8 cellular contexts compared by ENCODE assay signal in the genomic region with DNA sequence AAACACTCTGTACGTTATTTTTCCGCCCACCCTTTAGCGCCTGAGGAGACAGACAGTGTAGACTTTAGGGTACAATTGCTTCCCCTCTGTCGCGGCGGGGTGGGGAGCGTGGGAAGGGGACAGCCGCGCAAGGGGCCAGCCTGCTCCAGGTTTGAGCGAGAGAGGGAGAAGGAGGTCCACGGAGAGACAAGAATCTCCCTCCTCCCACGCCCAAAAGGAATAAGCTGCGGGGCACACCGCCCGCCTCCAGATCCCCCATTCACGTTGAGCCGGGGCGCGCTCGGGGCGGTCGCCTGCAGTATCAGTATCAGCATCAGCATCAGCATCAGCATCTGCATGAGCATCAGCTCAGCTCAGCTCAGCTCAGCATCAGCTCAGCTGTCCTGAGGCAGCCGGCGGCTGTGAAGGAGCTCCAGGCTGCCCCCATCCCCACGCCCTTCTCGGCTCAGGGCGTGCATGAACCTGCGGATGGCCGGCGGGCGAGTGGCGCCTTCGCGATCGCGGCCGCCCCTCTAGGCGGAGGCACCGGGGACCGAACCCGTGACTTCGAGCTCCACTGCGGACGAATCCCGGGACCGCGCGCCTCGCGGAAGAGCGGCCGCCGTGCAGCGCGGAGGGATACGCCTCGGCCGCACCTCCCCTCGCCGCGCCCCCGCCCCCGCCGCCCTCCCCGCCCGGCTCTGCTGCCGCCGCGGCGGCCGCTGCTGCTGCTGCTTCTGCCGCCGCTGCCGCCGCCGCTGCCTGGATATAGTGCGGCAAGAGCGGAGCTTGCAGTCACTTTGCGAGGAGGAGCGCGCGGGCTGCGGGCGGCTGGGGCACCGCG. TPM values are rescaled to one million over a fixed set of nuclear protein-coding genes. Genes with fewer than 3 reads are reported as not detected.
DNase-seq lines count a peak whose midpoint lies in the region; ATAC-seq, FAIRE-seq and TF ChIP-seq lines count a peak whose summit lies in the region.

Gene NCAM2 (plus strand): TSS at position 777 of the 823 bp plus-strand sequence.

- intact Hi-C loops in K562 (cut with micrococcal nuclease) = loop anchor here (2.0 to 5.0 kb wide), 2 partner anchors 924 to 1795 kb away; no protein-coding TSS in a partner anchor

- H3K27me3 ChIP-seq in K562 (ENCODE audit: control insufficient read depth in 2 of 2, insufficient read depth in 2 of 2, low read length in 2 of 2) (peaks cover 0 to 7% of the 10 kb centered on the region in 2 experiments; a peak in 1 of 5 replicates), iPS DF 6.9 (ENCODE audit: control insufficient read depth, insufficient read depth, low read length) (peaks cover 7% of the 10 kb centered on the region; the same call in 1 of the 2 replicates)

- H3K27me3 Mint-ChIP-seq in IgD-negative memory B cell = peaks cover 15% of the 10 kb centered on the region

- POLR2A ChIA-PET in K562 (lab: Yijun Ruan, JAX) = no interaction called here

- ATAC-seq in K562 (peak; percentile 91), GM18517 (IDR thresholded peaks at IDR 0.05; ENCODE audit: unreplicated experiment) (no peak), GM21526 (IDR thresholded peaks at IDR 0.05; ENCODE audit: low FRiP score, unreplicated experiment) (no peak)

- peaks cover 1 to 9% (median 7%) of the 10 kb centered on the region in 3 donors for H3K4me1 Mint-ChIP-seq in IgD-negative memory B cell

- no TSS peak for BruUV-seq in K562 (replicated peaks; lab: Mats Ljungman, UMichigan)

- H3K4me1 ChIP-seq in K562 (replicated peaks in 1 of 2; ENCODE audit: control insufficient read depth in 2 of 2, insufficient read depth in 2 of 2, low read length in 2 of 2) = peaks cover 0 to 16% of the 10 kb centered on the region in 2 experiments; a peak in 3 of 5 replicates
- no peaks in the 10 kb centered on the region; the same call in 1 of the 2 replicates for H3K4me1 ChIP-seq in iPS DF 6.9 (ENCODE audit: control insufficient read depth, insufficient read depth, low read length)

- FAIRE-seq in K562 (lab: Jason Lieb, UNC) = no peak

- no peaks in the 10 kb centered on the region for H3K36me3 Mint-ChIP-seq in IgD-negative memory B cell

- no peaks in the 10 kb centered on the region for H3K9me3 ChIP-seq in K562 (replicated peaks; ENCODE audit: control insufficient read depth, insufficient read depth, low read depth, low read length)
- no peaks in the 10 kb centered on the region for H3K9me3 ChIP-seq in iPS DF 6.9 (ENCODE audit: control insufficient read depth, insufficient read depth, low read length)

- DNase-seq in GM13976 (ENCODE audit: low spot score) (peak; percentile 50), T1000 (lab: John Stamatoyannopoulos, UW) (peak; percentile 20), K562 (ENCODE audit: extremely low read depth in 1 of 4, low spot score in 3 of 4) (peak; percentile 70 to 76 (median 74)), iPS DF 6.9 (ENCODE audit: low read depth, low spot score) (no peak), skeletal muscle cell (ENCODE audit: low read depth) (peak; percentile 65)

- H3K9ac ChIP-seq in K562 (ENCODE audit: insufficient read depth in 1 of 2, low read depth in 2 of 2, low read length in 2 of 2) = peak within 1 kb of the TSS; percentile 41 to 84; a peak in 3 of 4 replicates

- peak within 1 kb of the TSS; percentile 31 to 88 (median 82) for H3K4me3 Mint-ChIP-seq in IgD-negative memory B cell

- TF ChIP-seq POLR2A in K562 (conservative IDR thresholded peaks at IDR 0.05) = no peak

- TF ChIP-seq RAD21 in K562 (CRISPR knock-in tag; conservative IDR thresholded peaks at IDR 0.05 in 1 of 2, IDR thresholded peaks at IDR 0.05 in 1 of 2) = no peak

- CTCF ChIA-PET in K562 (lab: Yijun Ruan, JAX; ENCODE audit: low intra/inter-chr PET ratio) = interaction anchor here (0.7 kb wide), 2 partner anchors 312 to 693 kb away, joined by 3 to 4 read pairs; no protein-coding TSS in a partner anchor

- TF ChIP-seq CTCF in GM13976 (IDR thresholded peaks at IDR 0.05; ENCODE audit: borderline replicate concordance, control extremely low read depth, extremely low read depth, insufficient read depth, missing control alignments) (no peak), K562 (IDR thresholded peaks at IDR 0.05 in 2 of 3, conservative IDR thresholded peaks at IDR 0.05 in 1 of 3; ENCODE audit: insufficient read depth in 2 of 3, low read depth in 1 of 3, low read length in 3 of 3) (no peak)

- in situ Hi-C loops in GM13976 (cut with MboI; ENCODE audit: low sequenced_read_pairs, unreplicated experiment) = no loop called here
- in situ Hi-C loops in K562 (cut with MboI) = no loop called here

- TF ChIP-seq EP300 in K562 (IDR thresholded peaks at IDR 0.05; ENCODE audit: low read length) = no peak

- peaks cover 0 to 4% (median 0%) of the 10 kb centered on the region in 3 donors for H3K9me3 Mint-ChIP-seq in IgD-negative memory B cell

- H3K4me2 ChIP-seq in K562 (ENCODE audit: insufficient read depth, low read length) = peak within 1 kb of the TSS; percentile 81

- H3K27ac ChIP-seq in K562 (ENCODE audit: extremely low read depth, low read depth, low read length) = no peak within 1 kb of the TSS
- no peak within 1 kb of the TSS for H3K27ac ChIP-seq in iPS DF 6.9 (ENCODE audit: low read length)

- H3K4me3 ChIP-seq in K562 (peak within 1 kb of the TSS; percentile 49), iPS DF 6.9 (ENCODE audit: low read length) (peak within 1 kb of the TSS; percentile 71; the same call in 1 of the 2 replicates), skeletal muscle cell (ENCODE audit: low read depth, low read length) (peak within 1 kb of the TSS; percentile 77)

- H3K27ac Mint-ChIP-seq in IgD-negative memory B cell = no peak within 1 kb of the TSS

- H3K79me2 ChIP-seq in K562 (ENCODE audit: control insufficient read depth, insufficient read depth, low read length) = no peaks in the 10 kb centered on the region

- peak within 1 kb of the TSS; percentile 88 for H2AFZ ChIP-seq in K562 (ENCODE audit: low read depth, low read length)

- no peaks in the 10 kb centered on the region for H3K9me1 ChIP-seq in K562 (ENCODE audit: control insufficient read depth, insufficient read depth, low read length)

- 24% methylated on average over 51 of the region's 86 CpGs for WGBS in K562 (ENCODE audit: insufficient coverage, low coverage, missing lambda C conversion rate)
- no CpG with 5 or more reads among the region's 86 CpGs for WGBS in iPS DF 6.9 (ENCODE audit: insufficient coverage, insufficient read length)

- H3K36me3 ChIP-seq in K562 (ENCODE audit: control insufficient read depth, insufficient read depth, low read length) (no peaks in the 10 kb centered on the region), iPS DF 6.9 (ENCODE audit: control insufficient read depth, insufficient read depth, low read length) (no peaks in the 10 kb centered on the region)

- H4K20me1 ChIP-seq in K562 (replicated peaks; ENCODE audit: control insufficient read depth, insufficient read depth, low read length) = no peaks in the 10 kb centered on the region

TF ChIP-seq in K562, 482 proteins besides CTCF, POLR2A, EP300 and RAD21 (continues in another document):
- TF ChIP-seq HMGN3 (IDR thresholded peaks at IDR 0.05; ENCODE audit: borderline replicate concordance, extremely low read depth, insufficient read length, low read depth, low read length) = peak; percentile 24
- TF ChIP-seq, protein P1, sequence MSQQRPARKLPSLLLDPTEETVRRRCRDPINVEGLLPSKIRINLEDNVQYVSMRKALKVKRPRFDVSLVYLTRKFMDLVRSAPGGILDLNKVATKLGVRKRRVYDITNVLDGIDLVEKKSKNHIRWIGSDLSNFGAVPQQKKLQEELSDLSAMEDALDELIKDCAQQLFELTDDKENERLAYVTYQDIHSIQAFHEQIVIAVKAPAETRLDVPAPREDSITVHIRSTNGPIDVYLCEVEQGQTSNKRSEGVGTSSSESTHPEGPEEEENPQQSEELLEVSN (IDR thresholded peaks at IDR 0.05; ENCODE audit: borderline replicate concordance in 1 of 2, extremely low read depth in 1 of 2, insufficient read depth in 1 of 2, insufficient read length in 1 of 2, low read depth in 1 of 2, low read length in 1 of 2, poor library complexity in 1 of 2, severe bottlenecking in 1 of 2) = peak in 1 of 2 experiments; percentile 35

RNA-seq across cellular contexts. Expression of gene NCAM2, which starts in this region (rescaled TPM):
- polyA plus RNA-seq in IgD-negative memory B cell (not detected), K562 (2011; rRNA removed) (41.5 and 58.2 TPM in 2 replicates), K562 (2014; fragmentation: Illumina TruSeq; extraction: Trizol) (19.3 and 22.7 TPM in 2 replicates), K562 (2014; fragmentation: Nextera tagmentation; extraction: Ambion mirVana) (10 to 100 TPM; 23.3 to 35.8 TPM), K562 (2014; rRNA removed) (11.1 and 14.0 TPM in 2 replicates)
- 51.1 and 253 TPM in 2 replicates for total RNA-seq in K562 (2011; cell fraction: chromatin; rRNA removed; ENCODE audit: low replicate concordance)
- total RNA-seq in K562 (2011; cell fraction: nucleolus; rRNA removed) = 8.7 and 12.8 TPM in 2 replicates
- 22.4 and 25.6 TPM in 2 replicates for total RNA-seq in K562 (2011; cell fraction: nucleoplasm; rRNA removed)
- total RNA-seq in K562 (2014; rRNA removed) (14.8 and 15.9 TPM in 2 replicates), K562 (2014; rRNA removed; fragmentation: Illumina TruSeq; extraction: Trizol) (51.2 and 82.9 TPM in 2 replicates), K562 (2015; rRNA removed; fragmentation: Illumina TruSeq; extraction: Trizol) (24.2 and 27.8 TPM in 2 replicates), K562 (2021) (52.8 and 54.5 TPM in 2 replicates)
- 3.2 and 6.9 TPM in 2 replicates for polyA plus RNA-seq in K562 (2011; cell fraction: cytosol; rRNA removed)
- 23.3 and 35.2 TPM in 2 replicates for polyA plus RNA-seq in K562 (2011; cell fraction: nucleus; rRNA removed)
- 12.9 and 25.5 TPM in 2 replicates for polyA plus RNA-seq in K562 (2012)
- polyA minus RNA-seq in K562 (2011; rRNA and poly(A)+ RNA removed) = 187 and 244 TPM in 2 replicates
- 20.9 and 23.7 TPM in 2 replicates for polyA minus RNA-seq in K562 (2011; cell fraction: cytosol; rRNA and poly(A)+ RNA removed)
- polyA minus RNA-seq in K562 (2011; cell fraction: nucleus; rRNA and poly(A)+ RNA removed) = 31.2 and 65.5 TPM in 2 replicates
